In genomic region chr10:9999627-10000026, GRCh38 we compare ENCODE assay signal across 29 cellular contexts.
"Had no signal": no experiment of that assay in that cellular context is flagged by ENCODE, and none has a peak within 500 bp of the region (broad histone marks: within the 10 kb centered on the region; RNA-seq: fewer than 3 reads in every experiment).

No MANE protein-coding gene starts in this region.

- DNase-seq: activated B cell treated with CpG ODN at 0.5 μM for 24 hours; activated CD4-positive, alpha-beta memory T cell treated with anti-CD3 and anti-CD28 coated beads, Interleukin-2, amount 10 ng/mL, durations not matched to agents 7 days and 5 days; activated CD4-positive, alpha-beta T cell treated with anti-CD3 and anti-CD28 coated beads for 1 hour; activated CD4-positive, alpha-beta T cell treated with anti-CD3 and anti-CD28 coated beads for 36 hours; activated CD4-positive, alpha-beta T cell treated with anti-CD3 and anti-CD28 coated beads for 48 hours; activated CD4-positive, alpha-beta T cell treated with anti-CD3 and anti-CD28 coated beads, Interleukin-2, amount 10 ng/mL, durations not matched to agents 7 days and 5 days; activated CD4-positive, alpha-beta T cell treated with anti-CD3 and anti-CD28 coated beads, Interleukin-2, amount 50 U/mL, for 48 hours; activated CD8-positive, alpha-beta memory T cell treated with anti-CD3 and anti-CD28 coated beads for 24 hours; activated CD8-positive, alpha-beta memory T cell treated with anti-CD3 and anti-CD28 coated beads, Interleukin-2, amount 10 ng/mL, durations not matched to agents 7 days and 5 days; activated CD8-positive, alpha-beta memory T cell treated with anti-CD3 and anti-CD28 coated beads, Interleukin-2, amount 50 U/mL, for 48 hours; activated CD8-positive, alpha-beta T cell treated with anti-CD3 and anti-CD28 coated beads, Interleukin-2, amount 10 ng/mL, durations not matched to agents 7 days and 5 days; activated effector memory CD4-positive, alpha-beta T cell treated with Interleukin-2 at 50 U/mL for 16 hours; activated gamma-delta T cell; activated naive CD4-positive, alpha-beta T cell treated with anti-CD3 and anti-CD28 coated beads, Interleukin-2, amount 10 ng/mL, durations not matched to agents 7 days and 5 days; activated naive CD4-positive, alpha-beta T cell treated with Interleukin-2 at 50 U/mL for 16 hours; activated naive CD8-positive, alpha-beta T cell treated with anti-CD3 and anti-CD28 coated beads, Interleukin-2, amount 10 ng/mL, durations not matched to agents 7 days and 5 days; activated naive CD8-positive, alpha-beta T cell treated with anti-CD3 and anti-CD28 coated beads, Interleukin-2, amount 50 U/mL, for 24 hours; activated T-cell treated with anti-CD3 and anti-CD28 coated beads, Interleukin-2, amount 50 U/mL, for 24 hours; activated T-cell treated with anti-CD3 and anti-CD28 coated beads, Interleukin-2, amount 50 U/mL, for 48 hours; amygdala; caudate nucleus; cerebellar nuclear complex; T-helper 1 cell; T-helper 2 cell; T-helper 9 cell had no signal

- H3K4me3 ChIP-seq: ascending aorta, cardiac muscle cell had no signal

- H3K36me3 ChIP-seq: ascending aorta, cardiac muscle cell had no signal

- H3K27me3 ChIP-seq: ascending aorta, cardiac muscle cell had no signal

- H3K4me1 ChIP-seq: ascending aorta had no signal

- H3K9me3 ChIP-seq: ascending aorta had no signal

- H3K27ac ChIP-seq: ascending aorta, cardiac muscle cell, VCaP had no signal

- ATAC-seq: activated CD4-positive, alpha-beta T cell treated with anti-CD3 and anti-CD28 coated beads for 36 hours; activated CD4-positive, CD25-positive, alpha-beta regulatory T cell treated with anti-CD3 and anti-CD28 coated beads, Interleukin-2, amount 50 U/mL, for 24 hours; activated CD8-positive, alpha-beta memory T cell treated with anti-CD3 and anti-CD28 coated beads, Interleukin-2, amount 10 ng/mL, durations not matched to agents 7 days and 5 days; activated CD8-positive, alpha-beta T cell treated with anti-CD3 and anti-CD28 coated beads, Interleukin-2, amount 10 ng/mL, durations not matched to agents 7 days and 5 days; activated naive CD8-positive, alpha-beta T cell treated with anti-CD3 and anti-CD28 coated beads, Interleukin-2, amount 50 U/mL, for 24 hours had no signal
